In the genomic region with DNA sequence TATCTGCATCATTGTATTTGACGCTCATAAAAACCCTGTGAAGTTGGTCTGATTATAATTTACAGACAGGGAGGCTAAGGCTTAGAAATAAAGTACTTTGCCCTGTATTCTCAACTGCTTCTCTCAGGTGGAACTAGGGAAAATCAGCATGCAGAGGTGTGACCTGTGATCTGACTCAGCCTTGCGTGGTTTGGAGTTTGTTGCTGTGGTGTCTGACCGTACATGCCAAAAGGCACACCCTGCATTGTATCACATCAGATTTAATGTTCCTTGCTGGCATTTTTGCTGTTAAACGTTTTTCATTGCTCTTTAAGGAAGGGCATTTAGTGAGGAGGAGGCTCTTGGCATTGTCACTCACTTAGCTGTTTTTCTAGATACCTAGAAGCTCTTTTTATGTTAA, we compare ENCODE assay signal across 9 cellular contexts. TPM values are rescaled to one million over a fixed set of nuclear protein-coding genes. Genes with fewer than 3 reads are reported as not detected.
A peak's percentile ranks its signal among the peaks of the same experiment; 100 is the strongest.
DNase-seq lines count a peak whose midpoint lies in the region; ATAC-seq, FAIRE-seq and TF ChIP-seq lines count a peak whose summit lies in the region.
"Had no signal": no experiment of that assay in that cellular context is flagged by ENCODE, and none has a peak within 500 bp of the region (broad histone marks: within the 10 kb centered on the region; RNA-seq: fewer than 3 reads in every experiment).

No MANE protein-coding gene starts in this region.

- peaks cover 23% of the 10 kb centered on the region for H3K4me1 ChIP-seq in astrocyte (ENCODE audit: insufficient read depth, low read length)

- no peak for TF ChIP-seq CTCF in astrocyte (IDR thresholded peaks at IDR 0.05; ENCODE audit: insufficient read depth, low read depth, low read length)

- H3K9me3 Mint-ChIP-seq in astrocyte (ENCODE audit: unreplicated experiment) = peaks cover 3% of the 10 kb centered on the region

- no peak overlapping the region for H3K4me3 ChIP-seq in astrocyte (ENCODE audit: insufficient read depth, low read depth, low read length)
- H3K4me3 ChIP-seq: K562 had no signal

- H3K27ac Mint-ChIP-seq in astrocyte (ENCODE audit: unreplicated experiment) = no peak overlapping the region

- peaks cover 7% of the 10 kb centered on the region for H3K27me3 Mint-ChIP-seq in astrocyte (ENCODE audit: low read depth, unreplicated experiment)

- H3K36me3 Mint-ChIP-seq in astrocyte (ENCODE audit: low read depth, unreplicated experiment) = no peaks in the 10 kb centered on the region

- DNase-seq in astrocyte (ENCODE audit: low read depth) (peak; percentile 81), myocyte (ENCODE audit: low read depth) (peak; percentile 33), GDM1 (lab: John Stamatoyannopoulos, UW) (no peak), frontal cortex (ENCODE audit: low spot score in 2 of 2) (no peak)
- DNase-seq: NCI-H774 had no signal

- H3K4me2 ChIP-seq in astrocyte (ENCODE audit: low read length) = peak overlapping the region; percentile 69

- H3K9ac ChIP-seq in astrocyte (ENCODE audit: low read length) = no peak overlapping the region

- H3K9me3 ChIP-seq in astrocyte (ENCODE audit: insufficient read depth, low read depth, low read length) = no peaks in the 10 kb centered on the region

- H3K4me3 Mint-ChIP-seq in astrocyte (ENCODE audit: unreplicated experiment) = no peak overlapping the region

- peak; percentile 69 for FAIRE-seq in astrocyte (lab: Jason Lieb, UNC)
- FAIRE-seq in frontal cortex (lab: Jason Lieb, UNC) = no peak
- FAIRE-seq: K562 had no signal

- no peaks in the 10 kb centered on the region for H3K36me3 ChIP-seq in astrocyte (ENCODE audit: insufficient read depth, low read length)

- peak; percentile 82 for ATAC-seq in GM18520 (IDR thresholded peaks at IDR 0.05; ENCODE audit: unreplicated experiment)
- ATAC-seq in HG03064 (IDR thresholded peaks at IDR 0.05; ENCODE audit: low read depth, unreplicated experiment) = peak; percentile 62
- no peak for ATAC-seq in GM18873 (IDR thresholded peaks at IDR 0.05; ENCODE audit: low FRiP score, unreplicated experiment)
- ATAC-seq: K562 had no signal

- no peaks in the 10 kb centered on the region for H3K79me2 ChIP-seq in astrocyte (ENCODE audit: insufficient read depth, low read length)

- peak overlapping the region; percentile 45 for H2AFZ ChIP-seq in astrocyte (ENCODE audit: low read depth, low read length)

- H3K27me3 ChIP-seq in astrocyte (ENCODE audit: insufficient read depth, low read length) = no peaks in the 10 kb centered on the region

- H3K4me1 Mint-ChIP-seq in astrocyte (ENCODE audit: low read depth, unreplicated experiment) = peaks cover 30% of the 10 kb centered on the region

- no peaks in the 10 kb centered on the region for H4K20me1 ChIP-seq in astrocyte (ENCODE audit: insufficient read depth, low read length)

- no peak overlapping the region for H3K27ac ChIP-seq in astrocyte (ENCODE audit: low read depth, low read length)

RNA-seq across cellular contexts. Expression of gene C1QTNF9B, which starts 58.8 kb away (rescaled TPM):
- total RNA-seq in astrocyte (not detected in 2 replicates), myocyte (not detected in 2 replicates), frontal cortex (0.41 TPM)
- 0.16 TPM for polyA plus RNA-seq in myocyte (2012)

Comparison
In these comparisons a context has a peak if more than half of its experiments do, and no peak if none do; other contexts are left out.
1. DNase-seq: peak in astrocyte (single experiment) and myocyte (single experiment); none in GDM1 (single experiment) and frontal cortex (0 of 2).